ENCODE assay signal across 16 cellular contexts in genomic region chr17:81659038-81659437, GRCh38. TPM values are rescaled to one million over a fixed set of nuclear protein-coding genes. Genes with fewer than 3 reads are reported as not detected.
DNase-seq lines count a peak whose midpoint lies in the region; FAIRE-seq and TF ChIP-seq lines count a peak whose summit lies in the region.
"Had no signal": no experiment of that assay in that cellular context is flagged by ENCODE, and none has a peak within 500 bp of the region (broad histone marks: within the 10 kb centered on the region; RNA-seq: fewer than 3 reads in every experiment).

No MANE protein-coding gene starts in this region.

- H3K4me3 ChIP-seq in prostate gland: no peak overlapping the region
- H3K4me3 ChIP-seq: left ventricle myocardium inferior had no signal

- H3K27me3 ChIP-seq in prostate gland (replicated peaks; ENCODE audit: insufficient read depth): no peaks in the 10 kb centered on the region

- H3K36me3 ChIP-seq in prostate gland: no peaks in the 10 kb centered on the region
- H3K36me3 ChIP-seq: left ventricle myocardium inferior had no signal

- TF ChIP-seq CTCF in VCaP (conservative IDR thresholded peaks at IDR 0.05) (no peak), prostate gland (IDR thresholded peaks at IDR 0.05) (no peak)

- no peaks in the 10 kb centered on the region for H3K4me1 ChIP-seq in prostate gland (replicated peaks)

- intact Hi-C loops in prostate gland (cut with DNase I): no loop called here

- H3K9me3 ChIP-seq in prostate gland: no peaks in the 10 kb centered on the region
- H3K9me3 ChIP-seq: left ventricle myocardium inferior had no signal

- WGBS in prostate gland: 77% methylated on average over 5 of the region's 5 CpGs

- no peak for TF ChIP-seq POLR2A in prostate gland (IDR thresholded peaks at IDR 0.05)

- peak; percentile 18 for FAIRE-seq in GM18507 (lab: Jason Lieb, UNC)

- H3K27ac ChIP-seq in VCaP (peak overlapping the region; percentile 69), prostate gland (peak overlapping the region; percentile 86 to 90)
- H3K27ac ChIP-seq: left ventricle myocardium inferior had no signal

- DNase-seq in GM18507 (ENCODE audit: extremely low spot score, insufficient read length, low read depth): no peak
- DNase-seq in prostate gland (ENCODE audit: low spot score): no peak
- DNase-seq in activated CD4-positive, alpha-beta T cell treated with anti-CD3 and anti-CD28 coated beads for 1 hour: no peak
- no peak for DNase-seq in stimulated activated CD4-positive, alpha-beta T cell treated with anti-CD3 and anti-CD28 coated beads, Interleukin-4, amount 100 ng/mL, for 4 hours
- DNase-seq: activated CD4-positive, alpha-beta memory T cell treated with anti-CD3 and anti-CD28 coated beads for 36 hours; activated CD4-positive, CD25-positive, alpha-beta regulatory T cell; activated effector memory CD4-positive, alpha-beta T cell treated with Interleukin-2 at 50 U/mL for 16 hours; CD8-positive, alpha-beta memory T cell; foreskin melanocyte; left ventricle myocardium inferior; NCI-H1092; NCI-H1930; T-helper 9 cell had no signal

RNA-seq across cellular contexts. Expression of gene PDE6G, which starts 2.7 kb away (rescaled TPM):
- not detected for total RNA-seq in prostate gland
- total RNA-seq: chondrocyte, left ventricle myocardium inferior, posterior vena cava had no signal

RNA-seq across cellular contexts. Expression of gene OXLD1, which starts 7.4 kb away (rescaled TPM):
- 10 to 100 TPM; 52.5 to 59.2 TPM for total RNA-seq in prostate gland

RNA-seq across cellular contexts. Expression of gene CCDC137, which starts 7.5 kb away (rescaled TPM):
- 10 to 100 TPM; 18.5 to 27.7 TPM for total RNA-seq in prostate gland

RNA-seq across cellular contexts. Expression of gene TSPAN10, which starts 22.0 kb away (rescaled TPM):
- 1 to 10 TPM; 2.5 to 2.9 TPM for total RNA-seq in prostate gland

RNA-seq across cellular contexts. Expression of gene NPLOC4, which starts 22.1 kb away (rescaled TPM):
- total RNA-seq in prostate gland: 10 to 100 TPM; 40.1 to 84.8 TPM
